Comparison of ENCODE assay signal across 1 cellular context in genomic region chr3:151871639-151872468, GRCh38.
TF ChIP-seq lines count a peak whose summit lies in the region.

No MANE protein-coding gene starts in this region.

TF ChIP-seq in K562, 482 proteins besides CTCF, POLR2A, EP300 and RAD21 (continued from another document and continues in another):
- TF ChIP-seq ZBTB11 (CRISPR knock-in tag; IDR thresholded peaks at IDR 0.05), result peak in 1 of 3 experiments; percentile 77; a peak in 2 of 6 replicates
- no peak for TF ChIP-seq HSF4 (CRISPR knock-in tag; IDR thresholded peaks at IDR 0.05; ENCODE audit: borderline replicate concordance)
- TF ChIP-seq RBM17 (IDR thresholded peaks at IDR 0.05; ENCODE audit: borderline replicate concordance, low read depth, low read length), result no peak
- TF ChIP-seq DNMT1 (IDR thresholded peaks at IDR 0.05), result no peak
- TF ChIP-seq, protein P1, sequence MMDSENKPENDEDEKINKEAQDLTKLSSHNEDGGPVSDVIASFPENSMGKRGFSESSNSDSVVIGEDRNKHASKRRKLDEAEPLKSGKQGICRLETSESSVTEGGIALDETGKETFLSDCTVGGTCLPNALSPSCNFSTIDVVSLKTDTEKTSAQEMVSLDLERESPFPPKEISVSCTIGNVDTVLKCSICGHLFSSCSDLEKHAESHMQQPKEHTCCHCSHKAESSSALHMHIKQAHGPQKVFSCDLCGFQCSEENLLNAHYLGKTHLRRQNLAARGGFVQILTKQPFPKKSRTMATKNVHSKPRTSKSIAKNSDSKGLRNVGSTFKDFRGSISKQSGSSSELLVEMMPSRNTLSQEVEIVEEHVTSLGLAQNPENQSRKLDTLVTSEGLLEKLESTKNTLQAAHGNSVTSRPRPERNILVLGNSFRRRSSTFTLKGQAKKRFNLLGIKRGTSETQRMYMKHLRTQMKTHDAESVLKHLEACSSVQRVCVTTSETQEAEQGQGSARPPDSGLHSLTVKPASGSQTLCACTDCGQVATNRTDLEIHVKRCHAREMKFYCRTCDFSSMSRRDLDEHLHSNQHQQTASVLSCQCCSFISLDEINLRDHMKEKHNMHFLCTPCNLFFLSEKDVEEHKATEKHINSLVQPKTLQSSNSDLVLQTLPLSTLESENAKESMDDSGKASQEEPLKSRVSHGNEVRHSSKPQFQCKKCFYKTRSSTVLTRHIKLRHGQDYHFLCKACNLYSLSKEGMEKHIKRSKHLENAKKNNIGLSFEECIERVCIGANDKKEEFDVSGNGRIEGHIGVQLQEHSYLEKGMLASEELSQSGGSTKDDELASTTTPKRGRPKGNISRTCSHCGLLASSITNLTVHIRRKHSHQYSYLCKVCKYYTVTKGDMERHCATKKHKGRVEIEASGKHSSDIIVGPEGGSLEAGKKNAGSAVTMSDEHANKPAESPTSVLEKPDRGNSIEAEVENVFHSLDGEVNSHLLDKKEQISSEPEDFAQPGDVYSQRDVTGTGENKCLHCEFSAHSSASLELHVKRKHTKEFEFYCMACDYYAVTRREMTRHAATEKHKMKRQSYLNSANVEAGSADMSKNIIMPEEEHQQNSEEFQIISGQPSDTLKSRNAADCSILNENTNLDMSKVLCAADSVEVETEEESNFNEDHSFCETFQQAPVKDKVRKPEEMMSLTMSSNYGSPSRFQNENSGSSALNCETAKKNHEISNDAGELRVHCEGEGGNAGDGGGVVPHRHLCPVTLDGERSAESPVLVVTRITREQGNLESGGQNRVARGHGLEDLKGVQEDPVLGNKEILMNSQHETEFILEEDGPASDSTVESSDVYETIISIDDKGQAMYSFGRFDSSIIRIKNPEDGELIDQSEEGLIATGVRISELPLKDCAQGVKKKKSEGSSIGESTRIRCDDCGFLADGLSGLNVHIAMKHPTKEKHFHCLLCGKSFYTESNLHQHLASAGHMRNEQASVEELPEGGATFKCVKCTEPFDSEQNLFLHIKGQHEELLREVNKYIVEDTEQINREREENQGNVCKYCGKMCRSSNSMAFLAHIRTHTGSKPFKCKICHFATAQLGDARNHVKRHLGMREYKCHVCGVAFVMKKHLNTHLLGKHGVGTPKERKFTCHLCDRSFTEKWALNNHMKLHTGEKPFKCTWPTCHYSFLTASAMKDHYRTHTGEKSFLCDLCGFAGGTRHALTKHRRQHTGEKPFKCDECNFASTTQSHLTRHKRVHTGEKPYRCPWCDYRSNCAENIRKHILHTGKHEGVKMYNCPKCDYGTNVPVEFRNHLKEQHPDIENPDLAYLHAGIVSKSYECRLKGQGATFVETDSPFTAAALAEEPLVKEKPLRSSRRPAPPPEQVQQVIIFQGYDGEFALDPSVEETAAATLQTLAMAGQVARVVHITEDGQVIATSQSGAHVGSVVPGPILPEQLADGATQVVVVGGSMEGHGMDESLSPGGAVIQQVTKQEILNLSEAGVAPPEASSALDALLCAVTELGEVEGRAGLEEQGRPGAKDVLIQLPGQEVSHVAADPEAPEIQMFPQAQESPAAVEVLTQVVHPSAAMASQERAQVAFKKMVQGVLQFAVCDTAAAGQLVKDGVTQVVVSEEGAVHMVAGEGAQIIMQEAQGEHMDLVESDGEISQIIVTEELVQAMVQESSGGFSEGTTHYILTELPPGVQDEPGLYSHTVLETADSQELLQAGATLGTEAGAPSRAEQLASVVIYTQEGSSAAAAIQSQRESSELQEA (IDR thresholded peaks at IDR 0.05; ENCODE audit: low read depth), result no peak
- TF ChIP-seq, protein P2, sequence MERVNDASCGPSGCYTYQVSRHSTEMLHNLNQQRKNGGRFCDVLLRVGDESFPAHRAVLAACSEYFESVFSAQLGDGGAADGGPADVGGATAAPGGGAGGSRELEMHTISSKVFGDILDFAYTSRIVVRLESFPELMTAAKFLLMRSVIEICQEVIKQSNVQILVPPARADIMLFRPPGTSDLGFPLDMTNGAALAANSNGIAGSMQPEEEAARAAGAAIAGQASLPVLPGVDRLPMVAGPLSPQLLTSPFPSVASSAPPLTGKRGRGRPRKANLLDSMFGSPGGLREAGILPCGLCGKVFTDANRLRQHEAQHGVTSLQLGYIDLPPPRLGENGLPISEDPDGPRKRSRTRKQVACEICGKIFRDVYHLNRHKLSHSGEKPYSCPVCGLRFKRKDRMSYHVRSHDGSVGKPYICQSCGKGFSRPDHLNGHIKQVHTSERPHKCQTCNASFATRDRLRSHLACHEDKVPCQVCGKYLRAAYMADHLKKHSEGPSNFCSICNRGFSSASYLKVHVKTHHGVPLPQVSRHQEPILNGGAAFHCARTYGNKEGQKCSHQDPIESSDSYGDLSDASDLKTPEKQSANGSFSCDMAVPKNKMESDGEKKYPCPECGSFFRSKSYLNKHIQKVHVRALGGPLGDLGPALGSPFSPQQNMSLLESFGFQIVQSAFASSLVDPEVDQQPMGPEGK (CRISPR knock-in tag; IDR thresholded peaks at IDR 0.05; ENCODE audit: borderline replicate concordance), result 0 out of 2 replicates have a peak, but pooled peaks have one; percentile 42
- no peak for TF ChIP-seq TAF9B (IDR thresholded peaks at IDR 0.05; ENCODE audit: partially characterized antibody)
- no peak for TF ChIP-seq SNIP1 (IDR thresholded peaks at IDR 0.05; ENCODE audit: low read depth)
- peak; percentile 53; the same call in 1 of the 2 replicates for TF ChIP-seq ZNF589 (CRISPR knock-in tag; IDR thresholded peaks at IDR 0.05; ENCODE audit: low read depth)
- TF ChIP-seq GABPB1 (CRISPR knock-in tag; IDR thresholded peaks at IDR 0.05), result peak; percentile 91
- peak; percentile 37 for TF ChIP-seq CXXC5 (CRISPR knock-in tag; IDR thresholded peaks at IDR 0.05)
- no peak for TF ChIP-seq ZNF224 (CRISPR knock-in tag; IDR thresholded peaks at IDR 0.05)
- peak; percentile 37; the same call in 1 of the 2 replicates for TF ChIP-seq ELF4 (CRISPR knock-in tag; IDR thresholded peaks at IDR 0.05)
- TF ChIP-seq ZNF175 (CRISPR knock-in tag; IDR thresholded peaks at IDR 0.05; ENCODE audit: low read depth), result peak; percentile 39; the same call in 1 of the 2 replicates
- TF ChIP-seq, protein P3, sequence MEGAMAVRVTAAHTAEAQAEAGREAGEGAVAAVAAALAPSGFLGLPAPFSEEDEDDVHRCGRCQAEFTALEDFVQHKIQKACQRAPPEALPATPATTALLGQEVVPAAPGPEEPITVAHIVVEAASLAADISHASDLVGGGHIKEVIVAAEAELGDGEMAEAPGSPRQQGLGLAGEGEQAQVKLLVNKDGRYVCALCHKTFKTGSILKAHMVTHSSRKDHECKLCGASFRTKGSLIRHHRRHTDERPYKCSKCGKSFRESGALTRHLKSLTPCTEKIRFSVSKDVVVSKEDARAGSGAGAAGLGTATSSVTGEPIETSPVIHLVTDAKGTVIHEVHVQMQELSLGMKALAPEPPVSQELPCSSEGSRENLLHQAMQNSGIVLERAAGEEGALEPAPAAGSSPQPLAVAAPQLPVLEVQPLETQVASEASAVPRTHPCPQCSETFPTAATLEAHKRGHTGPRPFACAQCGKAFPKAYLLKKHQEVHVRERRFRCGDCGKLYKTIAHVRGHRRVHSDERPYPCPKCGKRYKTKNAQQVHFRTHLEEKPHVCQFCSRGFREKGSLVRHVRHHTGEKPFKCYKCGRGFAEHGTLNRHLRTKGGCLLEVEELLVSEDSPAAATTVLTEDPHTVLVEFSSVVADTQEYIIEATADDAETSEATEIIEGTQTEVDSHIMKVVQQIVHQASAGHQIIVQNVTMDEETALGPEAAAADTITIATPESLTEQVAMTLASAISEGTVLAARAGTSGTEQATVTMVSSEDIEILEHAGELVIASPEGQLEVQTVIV (CRISPR knock-in tag; IDR thresholded peaks at IDR 0.05; ENCODE audit: borderline replicate concordance), result no peak
- no peak for TF ChIP-seq TOE1 (IDR thresholded peaks at IDR 0.05; ENCODE audit: borderline replicate concordance)
- TF ChIP-seq TOE1 (CRISPR knock-in tag; IDR thresholded peaks at IDR 0.05; ENCODE audit: borderline replicate concordance, low read depth), result no peak
- peak; percentile 4 for TF ChIP-seq TBP (optimal IDR thresholded peaks at IDR 0.05; ENCODE audit: low read depth, low read length)
- TF ChIP-seq CHD1 (IDR thresholded peaks at IDR 0.05; ENCODE audit: low read length), result no peak
- no peak for TF ChIP-seq BRD4 (IDR thresholded peaks at IDR 0.05)
- peak; percentile 59; the same call in 1 of the 2 replicates for TF ChIP-seq ZNF592 (IDR thresholded peaks at IDR 0.05)
- TF ChIP-seq EHMT2 (IDR thresholded peaks at IDR 0.05), result peak; percentile 87
- no peak for TF ChIP-seq ZNF57 (CRISPR knock-in tag; IDR thresholded peaks at IDR 0.05)
- peak; percentile 77; the same call in 1 of the 2 replicates for TF ChIP-seq CHAMP1 (IDR thresholded peaks at IDR 0.05)
- no peak for TF ChIP-seq MCM7 (IDR thresholded peaks at IDR 0.05)
- 0 out of 4 replicates have a peak, but pooled peaks of 1 of the 2 experiments have one; percentile 22 for TF ChIP-seq TEAD1 (CRISPR knock-in tag; IDR thresholded peaks at IDR 0.05)
- peak; percentile 56; the same call in 1 of the 2 replicates for TF ChIP-seq ATF3 (IDR thresholded peaks at IDR 0.05)
- no peak for TF ChIP-seq ATF3 (CRISPR knock-in tag; conservative IDR thresholded peaks at IDR 0.05)
- no peak for TF ChIP-seq NR0B1 (IDR thresholded peaks at IDR 0.05; ENCODE audit: partially characterized antibody)
- TF ChIP-seq ELF1 (tag; IDR thresholded peaks at IDR 0.05), result peak; percentile 87
